1 cellular context compared by ENCODE assay signal in the genomic region with DNA sequence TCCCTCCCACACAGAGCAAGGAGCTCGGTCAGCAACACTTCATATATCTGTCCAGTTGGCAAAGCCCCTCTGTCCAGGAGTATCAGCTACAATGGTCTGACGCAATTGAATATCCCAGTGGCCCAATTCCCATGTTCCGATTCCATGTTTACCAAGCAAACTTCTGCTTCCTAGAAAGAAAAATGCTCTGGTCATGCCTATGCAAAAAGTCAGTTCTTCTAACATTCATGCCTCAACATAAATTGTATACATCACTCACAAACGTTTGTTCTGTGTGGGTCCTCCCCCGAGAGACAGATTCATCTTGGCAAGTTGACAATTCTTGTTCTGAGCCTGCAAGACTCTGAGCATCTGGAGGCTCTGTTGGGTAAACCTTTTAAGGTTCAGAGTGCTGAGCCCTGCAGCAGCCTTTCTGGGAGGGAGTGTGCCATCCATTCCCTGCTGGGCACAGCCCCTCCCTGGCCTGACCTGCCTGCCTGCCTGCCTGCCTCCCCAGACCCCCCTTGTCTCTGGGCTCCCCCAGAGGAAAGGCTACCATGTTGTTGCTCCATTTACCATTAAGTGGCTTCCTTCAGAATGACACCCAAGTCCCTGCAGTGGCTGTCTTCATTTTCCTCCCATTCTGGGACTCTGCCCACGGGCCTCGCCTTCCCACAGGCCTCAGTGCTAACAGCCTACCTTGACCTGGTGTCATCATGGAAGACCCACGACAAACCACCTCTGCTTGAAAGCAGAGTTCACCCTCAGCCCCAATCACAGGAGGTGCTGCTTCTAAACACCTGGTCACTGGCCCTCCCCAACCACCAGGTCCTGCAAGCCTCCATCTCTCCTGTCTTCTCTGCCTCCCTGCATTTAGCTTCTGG.
TF ChIP-seq lines count a peak whose summit lies in the region.

No MANE protein-coding gene starts in this region.

TF ChIP-seq in K562, 482 proteins besides CTCF, POLR2A, EP300 and RAD21 (continued from another document):
- TF ChIP-seq PML (IDR thresholded peaks at IDR 0.05; ENCODE audit: low read length): no peak
- TF ChIP-seq SMARCB1 (IDR thresholded peaks at IDR 0.05; ENCODE audit: insufficient read length, low read depth): no peak
